In genomic region chr1:153223040-153223891, GRCh38 we compare ENCODE assay signal across 8 cellular contexts. TPM values are rescaled to one million over a fixed set of nuclear protein-coding genes. Genes with fewer than 3 reads are reported as not detected.
DNase-seq lines count a peak whose midpoint lies in the region; ATAC-seq and TF ChIP-seq lines count a peak whose summit lies in the region.
"Not testable (repeated sequence)": the region's sequence is repeated elsewhere in the genome, so short reads cannot be mapped to it uniquely, and the experiment has no call there.

No MANE protein-coding gene starts in this region.

- not testable (repeated sequence) for H3K27me3 ChIP-seq in AG04450 (ENCODE audit: control insufficient read depth, insufficient read depth, low read length); breast epithelium
- H3K27me3 ChIP-seq in spleen (replicated peaks in 1 of 7) = peaks cover 0 to 44% (median 6%) of the 10 kb centered on the region in 7 donors

- not testable (repeated sequence) for H3K4me1 ChIP-seq in breast epithelium, spleen

- H3K27ac ChIP-seq in AG04450 (ENCODE audit: low read depth, low read length); breast epithelium; spleen: not testable (repeated sequence)

- H3K9me3 ChIP-seq in AG04450 (ENCODE audit: control insufficient read depth, insufficient read depth, low read length); breast epithelium; spleen: not testable (repeated sequence)

- H3K36me3 ChIP-seq in breast epithelium, spleen: not testable (repeated sequence)

- POLR2A ChIA-PET in AG04450 (lab: Yijun Ruan, JAX) = not testable (repeated sequence)

- CTCF ChIA-PET in AG04450 (lab: Charles Lee) = interaction anchor here (0.6 to 0.9 kb wide), 4 partner anchors 10 to 212 kb away, joined by 3 to 4 read pairs (median 3); partner anchors contain the start of gene S100A12

- intact Hi-C loops in breast epithelium (cut with DNase I; ENCODE audit: low total_unique reads); spleen (cut with DNase I; ENCODE audit: low total_unique reads): not testable (repeated sequence)

- not testable (repeated sequence) for H3K4me3 ChIP-seq in AG04450 (ENCODE audit: low read depth, low read length); breast epithelium; spleen

- TF ChIP-seq CTCF in AG04450 (IDR thresholded peaks at IDR 0.05; ENCODE audit: low read depth, low read length) (peak; percentile 61), breast epithelium (IDR thresholded peaks at IDR 0.05) (peak in 2 of 3 donors; percentile 51 to 56), spleen (IDR thresholded peaks at IDR 0.05 in 8 of 11, conservative IDR thresholded peaks at IDR 0.05 in 3 of 11) (peak in 10 of 11 experiments; percentile 42 to 80 (median 70))

- not testable (repeated sequence) for TF ChIP-seq POLR2A in breast epithelium (IDR thresholded peaks at IDR 0.05); spleen (IDR thresholded peaks at IDR 0.05)

- DNase-seq in AG04450 (ENCODE audit: low read depth, low spot score) (peak; percentile 3), NCI-H446 (lab: John Stamatoyannopoulos, UW) (peak; percentile 47 to 58), breast epithelium (ENCODE audit: low spot score in 2 of 2) (peak; percentile 50 to 64), islet precursor cell (peak; percentile 65)
- peak; percentile 14 for DNase-seq in activated CD4-positive, CD25-positive, alpha-beta regulatory T cell treated with anti-CD3 and anti-CD28 coated beads, Interleukin-2, amount 50 U/mL, for 16 hours (ENCODE audit: low read depth, low spot score)
- not testable (repeated sequence) for DNase-seq in spleen

- ATAC-seq in GM18868 (IDR thresholded peaks at IDR 0.05; ENCODE audit: unreplicated experiment) (peak; percentile 70), HG03175 (IDR thresholded peaks at IDR 0.05; ENCODE audit: unreplicated experiment) (peak; percentile 76)

- 47 to 59% (median 53%) methylated on average over 16 of the region's 16 CpGs for WGBS in spleen, 5 donors

RNA-seq across cellular contexts. Expression of gene PRR9, which starts 5.9 kb away (rescaled TPM):
- polyA plus RNA-seq in AG04450 (2011; rRNA removed) (not detected in 2 replicates), spleen (not detected)
- not detected in 2 replicates for polyA minus RNA-seq in AG04450 (2011; rRNA and poly(A)+ RNA removed)
- total RNA-seq in breast epithelium (not detected), spleen (not detected)

RNA-seq across cellular contexts. Expression of gene LELP1, which starts 20.0 kb away (rescaled TPM):
- polyA plus RNA-seq in AG04450 (2011; rRNA removed) (not detected in 2 replicates), spleen (not detected)
- not detected in 2 replicates for polyA minus RNA-seq in AG04450 (2011; rRNA and poly(A)+ RNA removed)
- total RNA-seq in breast epithelium (not detected), spleen (not detected)

RNA-seq across cellular contexts. Expression of gene LORICRIN, which starts 36.2 kb away (rescaled TPM):
- polyA plus RNA-seq in AG04450 (2011; rRNA removed) (not detected in 2 replicates), spleen (under 1 TPM; 0.38 to 0.83 (median 0.53) TPM)
- polyA minus RNA-seq in AG04450 (2011; rRNA and poly(A)+ RNA removed) = not detected in 2 replicates
- total RNA-seq in breast epithelium (not detected), spleen (not detected)
